13 cellular contexts compared by ENCODE assay signal in the genomic region with DNA sequence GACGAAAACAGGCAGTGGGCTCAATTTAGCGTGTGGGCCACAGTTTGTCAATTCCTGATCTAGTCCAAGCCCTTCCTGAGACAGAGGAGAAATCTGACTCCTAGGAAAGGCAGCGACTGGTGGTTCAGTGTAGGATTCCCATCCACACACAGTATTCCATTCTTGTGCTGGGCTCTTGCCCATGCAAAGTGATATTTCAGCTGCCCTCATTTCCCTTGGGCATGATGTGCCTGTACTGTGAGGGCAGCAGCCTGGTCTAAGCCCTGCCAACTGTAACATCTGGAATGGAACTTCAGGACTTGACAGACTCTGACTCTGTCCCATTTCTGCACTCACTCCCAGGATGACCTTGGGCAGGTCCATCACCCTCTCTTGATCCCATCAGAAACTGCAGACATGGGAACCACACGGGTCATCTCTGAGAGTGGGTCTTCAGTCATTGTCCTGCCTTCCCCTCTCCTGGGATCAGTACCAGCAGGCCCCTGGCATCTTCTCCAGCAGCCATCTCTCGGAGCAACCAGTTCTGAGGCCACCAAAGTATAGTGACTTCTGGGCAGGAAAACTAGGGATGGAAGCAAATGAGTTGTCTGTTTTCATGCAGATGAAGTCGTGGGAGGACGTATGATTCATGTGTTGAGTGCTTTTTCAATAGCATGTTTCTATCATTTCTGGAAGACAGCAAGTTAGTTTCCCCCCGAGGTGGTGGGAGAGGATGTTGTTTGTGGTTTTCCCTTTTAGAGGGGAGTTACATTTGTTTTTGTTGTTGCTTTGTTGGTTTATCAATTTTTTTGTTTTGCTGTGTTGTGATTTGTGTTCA.
A peak's percentile ranks its signal among the peaks of the same experiment; 100 is the strongest.
DNase-seq lines count a peak whose midpoint lies in the region; ATAC-seq lines count a peak whose summit lies in the region.
"Had no signal": no experiment of that assay in that cellular context is flagged by ENCODE, and none has a peak within 500 bp of the region (broad histone marks: within the 10 kb centered on the region; RNA-seq: fewer than 3 reads in every experiment).

No MANE protein-coding gene starts in this region.

- H3K36me3 Mint-ChIP-seq in T-helper 1 cell treated with Interleukin-12 subunit alpha and Interleukin-12 subunit beta and Interleukin-4 antibody, amounts not matched to agents 30 μg/mL and 1 μg/mL, for 36 hours (ENCODE audit: low read depth): peaks cover 12% of the 10 kb centered on the region
- no peaks in the 10 kb centered on the region for H3K36me3 Mint-ChIP-seq in central memory CD8-positive, alpha-beta T cell (ENCODE audit: insufficient read depth)
- no peaks in the 10 kb centered on the region for H3K36me3 Mint-ChIP-seq in stimulated activated memory B cell treated with anti-CD40 and anti-IgM and Interleukin-4, amounts not matched to agents 10 μg/mL and 1 μg/mL and 100 μg/mL, for 72 hours

- H3K4me3 Mint-ChIP-seq in T-helper 1 cell treated with Interleukin-12 subunit alpha and Interleukin-12 subunit beta and Interleukin-4 antibody, amounts not matched to agents 30 μg/mL and 1 μg/mL, for 36 hours: peak overlapping the region; percentile 57
- H3K4me3 Mint-ChIP-seq in central memory CD8-positive, alpha-beta T cell: no peak overlapping the region
- no peak overlapping the region for H3K4me3 Mint-ChIP-seq in stimulated activated memory B cell treated with anti-CD40 and anti-IgM and Interleukin-4, amounts not matched to agents 10 μg/mL and 1 μg/mL and 100 μg/mL, for 72 hours

- H3K9me3 Mint-ChIP-seq in T-helper 1 cell treated with Interleukin-12 subunit alpha and Interleukin-12 subunit beta and Interleukin-4 antibody, amounts not matched to agents 30 μg/mL and 1 μg/mL, for 36 hours: no peaks in the 10 kb centered on the region
- no peaks in the 10 kb centered on the region for H3K9me3 Mint-ChIP-seq in central memory CD8-positive, alpha-beta T cell
- H3K9me3 Mint-ChIP-seq in stimulated activated memory B cell treated with anti-CD40 and anti-IgM and Interleukin-4, amounts not matched to agents 10 μg/mL and 1 μg/mL and 100 μg/mL, for 72 hours: no peaks in the 10 kb centered on the region

- peak overlapping the region; percentile 81 for H3K27ac Mint-ChIP-seq in T-helper 1 cell treated with Interleukin-12 subunit alpha and Interleukin-12 subunit beta and Interleukin-4 antibody, amounts not matched to agents 30 μg/mL and 1 μg/mL, for 36 hours
- H3K27ac Mint-ChIP-seq in central memory CD8-positive, alpha-beta T cell (ENCODE audit: low read depth): peak overlapping the region; percentile 10
- H3K27ac Mint-ChIP-seq in stimulated activated memory B cell treated with anti-CD40 and anti-IgM and Interleukin-4, amounts not matched to agents 10 μg/mL and 1 μg/mL and 100 μg/mL, for 72 hours: peak overlapping the region; percentile 18

- no peak for ATAC-seq in central memory CD8-positive, alpha-beta T cell (replicated peaks; ENCODE audit: extremely low read depth, poor library complexity, severe bottlenecking)
- ATAC-seq in stimulated activated memory B cell treated with anti-CD40 and anti-IgM and Interleukin-4, amounts not matched to agents 10 μg/mL and 1 μg/mL and 100 μg/mL, for 72 hours: no peak
- ATAC-seq in HG03565 (IDR thresholded peaks at IDR 0.05; ENCODE audit: unreplicated experiment): no peak
- ATAC-seq: mucosa of descending colon had no signal

- peak; percentile 56 for DNase-seq in activated naive CD4-positive, alpha-beta T cell treated with Interleukin-2 at 50 U/mL for 16 hours
- DNase-seq in activated naive CD4-positive, alpha-beta T cell (lab: John Stamatoyannopoulos, UW): no peak
- DNase-seq in central memory CD8-positive, alpha-beta T cell (ENCODE audit: low spot score in 2 of 2): no peak
- DNase-seq in globus pallidus (ENCODE audit: low spot score) (no peak), epidermal melanocyte (ENCODE audit: insufficient read length, low spot score) (no peak)
- DNase-seq: effector memory CD4-positive, alpha-beta T cell; HCEC 1CT; MG63; mucosa of descending colon; sigmoid colon had no signal

- peaks cover 59% of the 10 kb centered on the region for H3K4me1 Mint-ChIP-seq in T-helper 1 cell treated with Interleukin-12 subunit alpha and Interleukin-12 subunit beta and Interleukin-4 antibody, amounts not matched to agents 30 μg/mL and 1 μg/mL, for 36 hours (ENCODE audit: low read depth)
- peaks cover 28% of the 10 kb centered on the region for H3K4me1 Mint-ChIP-seq in central memory CD8-positive, alpha-beta T cell
- peaks cover 26% of the 10 kb centered on the region for H3K4me1 Mint-ChIP-seq in stimulated activated memory B cell treated with anti-CD40 and anti-IgM and Interleukin-4, amounts not matched to agents 10 μg/mL and 1 μg/mL and 100 μg/mL, for 72 hours

- H3K27me3 Mint-ChIP-seq in T-helper 1 cell treated with Interleukin-12 subunit alpha and Interleukin-12 subunit beta and Interleukin-4 antibody, amounts not matched to agents 30 μg/mL and 1 μg/mL, for 36 hours (ENCODE audit: low read depth): no peaks in the 10 kb centered on the region
- no peaks in the 10 kb centered on the region for H3K27me3 Mint-ChIP-seq in central memory CD8-positive, alpha-beta T cell
- no peaks in the 10 kb centered on the region for H3K27me3 Mint-ChIP-seq in stimulated activated memory B cell treated with anti-CD40 and anti-IgM and Interleukin-4, amounts not matched to agents 10 μg/mL and 1 μg/mL and 100 μg/mL, for 72 hours

Comparison
In these comparisons a context has a peak if more than half of its experiments do, and no peak if none do; other contexts are left out.
1. H3K27ac Mint-ChIP-seq: peak in every context shown above with its lines; median percentile 81 in T-helper 1 cell treated with Interleukin-12 subunit alpha and Interleukin-12 subunit beta and Interleukin-4 antibody, amounts not matched to agents 30 μg/mL and 1 μg/mL, for 36 hours; 18 in stimulated activated memory B cell treated with anti-CD40 and anti-IgM and Interleukin-4, amounts not matched to agents 10 μg/mL and 1 μg/mL and 100 μg/mL, for 72 hours; 10 in central memory CD8-positive, alpha-beta T cell.